In genomic region chr11:124761301-124762021, GRCh38 we compare ENCODE assay signal across 9 cellular contexts. TPM values are rescaled to one million over a fixed set of nuclear protein-coding genes. Genes with fewer than 3 reads are reported as not detected.
DNase-seq lines count a peak whose midpoint lies in the region; TF ChIP-seq lines count a peak whose summit lies in the region.
"Had no signal": no experiment of that assay in that cellular context is flagged by ENCODE, and none has a peak within 500 bp of the region (broad histone marks: within the 10 kb centered on the region; RNA-seq: fewer than 3 reads in every experiment).

No MANE protein-coding gene starts in this region.

- intact Hi-C loops in esophagus muscularis mucosa (cut with DNase I): loop anchor here (5.0 kb wide), 2 partner anchors 36 to 76 kb away; no protein-coding TSS in a partner anchor

- TF ChIP-seq POLR2A in esophagus muscularis mucosa (IDR thresholded peaks at IDR 0.05; ENCODE audit: low read depth): no peak

- peak; percentile 83 for DNase-seq in NCI-H82 (lab: John Stamatoyannopoulos, UW)
- DNase-seq in esophagus muscularis mucosa (ENCODE audit: extremely low spot score): peak; percentile 45
- peak; percentile 38 for DNase-seq in retina
- DNase-seq in DMS153 (lab: John Stamatoyannopoulos, UW): no peak
- no peak for DNase-seq in KBM-7
- no peak for DNase-seq in activated gamma-delta T cell treated with Interleukin-2 at 50 U/mL for 16 hours
- DNase-seq in DMS 273 (lab: John Stamatoyannopoulos, UW; ENCODE audit: unreplicated experiment): no peak

- WGBS in esophagus muscularis mucosa: 37% methylated on average over 14 of the region's 21 CpGs

- peaks cover 0 to 35% (median 6%) of the 10 kb centered on the region in 4 donors for H3K36me3 ChIP-seq in esophagus muscularis mucosa

- H3K9me3 ChIP-seq in esophagus muscularis mucosa: no peaks in the 10 kb centered on the region

- H3K4me1 ChIP-seq in esophagus muscularis mucosa: peaks cover 38 to 60% (median 49%) of the 10 kb centered on the region in 4 donors

- peaks cover 5 to 67% (median 52%) of the 10 kb centered on the region in 4 donors for H3K27me3 ChIP-seq in esophagus muscularis mucosa

- H3K27ac ChIP-seq in esophagus muscularis mucosa (replicated peaks in 1 of 4): peak overlapping the region; percentile 69 to 82 (median 82)

- in situ Hi-C loops in KBM-7 (cut with MboI; ENCODE audit: low pct_unique_long_range_greater_than_20kb, low sequenced_read_pairs): no loop called here

- no peak for TF ChIP-seq EP300 in esophagus muscularis mucosa (IDR thresholded peaks at IDR 0.05)

- peak overlapping the region; percentile 52 to 65 (median 54) for H3K4me3 ChIP-seq in esophagus muscularis mucosa

- 0 out of 2 replicates have a peak, but pooled peaks have one; percentile 7 for TF ChIP-seq CTCF in GM12874 (IDR thresholded peaks at IDR 0.05; ENCODE audit: insufficient read depth, low read depth, low read length)
- TF ChIP-seq CTCF in esophagus muscularis mucosa (IDR thresholded peaks at IDR 0.05): no peak

RNA-seq across cellular contexts. Expression of gene ESAM, which starts 0.6 kb away (rescaled TPM):
- total RNA-seq in esophagus muscularis mucosa: 10 to 100 TPM; 10.8 to 52.8 (median 41.1) TPM
- total RNA-seq: bronchial epithelial cell had no signal

RNA-seq across cellular contexts. Expression of gene VSIG2, which starts 9.4 kb away (rescaled TPM):
- under 1 TPM in 1 of 4 donors, not detected in 3; 0.29 TPM for total RNA-seq in esophagus muscularis mucosa

RNA-seq across cellular contexts. Expression of gene NRGN, which starts 21.7 kb away (rescaled TPM):
- total RNA-seq in esophagus muscularis mucosa: 1 to 10 TPM; 1.4 to 2.3 (median 1.6) TPM
- total RNA-seq: bronchial epithelial cell had no signal

RNA-seq across cellular contexts. Expression of gene MSANTD2, which starts 38.7 kb away (rescaled TPM):
- 10 to 100 TPM in 3 of 4 donors, 1 to 10 TPM in 1; 9.6 to 14.0 (median 12.1) TPM for total RNA-seq in esophagus muscularis mucosa

Comparison
In these comparisons a context has a peak if more than half of its experiments do, and no peak if none do; other contexts are left out.
1. DNase-seq: peak in NCI-H82 (single experiment), esophagus muscularis mucosa (single experiment) and retina (single experiment); none in DMS153 (single experiment), KBM-7 (single experiment), activated gamma-delta T cell treated with Interleukin-2 at 50 U/mL for 16 hours (single experiment) and DMS 273 (single experiment).